10 cellular contexts compared by ENCODE assay signal in the genomic region with DNA sequence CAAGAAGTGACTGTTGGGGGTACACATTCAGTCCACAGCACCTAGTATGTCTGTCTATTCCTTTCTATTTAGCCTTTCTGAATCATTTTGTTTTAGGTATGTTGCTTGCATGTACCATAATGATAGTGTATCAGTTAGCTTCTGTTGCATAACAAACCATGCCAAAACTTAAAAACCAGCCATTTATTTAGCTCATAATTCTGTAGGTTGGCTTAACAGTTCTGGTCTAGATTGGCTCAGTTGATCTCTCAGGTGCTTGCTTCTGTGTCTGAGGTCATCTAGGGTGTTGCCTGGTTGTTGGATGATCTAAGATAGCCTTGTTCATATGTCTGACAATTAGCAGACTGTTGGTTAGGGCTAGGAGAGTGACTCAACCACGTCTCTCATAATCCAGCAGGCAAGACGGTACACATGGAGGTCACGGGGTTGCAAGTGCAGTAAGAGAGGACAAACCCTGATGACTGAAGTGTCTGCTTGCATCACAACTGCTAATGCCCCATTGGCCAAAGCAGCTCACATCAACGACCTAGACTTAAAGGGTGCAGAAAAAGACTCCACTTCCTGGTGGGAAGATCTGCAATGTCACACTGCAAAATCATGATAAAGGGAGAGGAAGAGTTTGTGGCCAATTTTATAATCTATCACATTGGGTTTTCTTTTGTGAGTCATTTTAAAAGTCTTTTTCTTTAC. TPM values are rescaled to one million over a fixed set of nuclear protein-coding genes. Genes with fewer than 3 reads are reported as not detected.
DNase-seq lines count a peak whose midpoint lies in the region; ATAC-seq lines count a peak whose summit lies in the region.
"Had no signal": no experiment of that assay in that cellular context is flagged by ENCODE, and none has a peak within 500 bp of the region (broad histone marks: within the 10 kb centered on the region; RNA-seq: fewer than 3 reads in every experiment).

No MANE protein-coding gene starts in this region.

- no peaks in the 10 kb centered on the region for H3K36me3 Mint-ChIP-seq in activated T-cell treated with anti-CD3 and anti-CD28 coated beads, Interleukin-2, amount 50 U/mL, for 4 hours (ENCODE audit: insufficient read depth)
- H3K36me3 Mint-ChIP-seq in central memory CD8-positive, alpha-beta T cell (ENCODE audit: insufficient read depth), result peaks cover 2% of the 10 kb centered on the region
- H3K36me3 Mint-ChIP-seq in stimulated activated memory B cell treated with anti-CD40 and anti-IgM and Interleukin-4, amounts not matched to agents 10 μg/mL and 1 μg/mL and 100 μg/mL, for 72 hours, result no peaks in the 10 kb centered on the region

- H3K27ac Mint-ChIP-seq in central memory CD8-positive, alpha-beta T cell (ENCODE audit: low read depth), result no peak overlapping the region
- H3K27ac Mint-ChIP-seq in stimulated activated memory B cell treated with anti-CD40 and anti-IgM and Interleukin-4, amounts not matched to agents 10 μg/mL and 1 μg/mL and 100 μg/mL, for 72 hours, result peak overlapping the region; percentile 36
- H3K27ac Mint-ChIP-seq: nephron had no signal

- peaks cover 5% of the 10 kb centered on the region for H3K4me1 Mint-ChIP-seq in activated T-cell treated with anti-CD3 and anti-CD28 coated beads, Interleukin-2, amount 50 U/mL, for 4 hours (ENCODE audit: low read depth)
- no peaks in the 10 kb centered on the region for H3K4me1 Mint-ChIP-seq in central memory CD8-positive, alpha-beta T cell
- H3K4me1 Mint-ChIP-seq in stimulated activated memory B cell treated with anti-CD40 and anti-IgM and Interleukin-4, amounts not matched to agents 10 μg/mL and 1 μg/mL and 100 μg/mL, for 72 hours, result peaks cover 17% of the 10 kb centered on the region
- H3K4me1 Mint-ChIP-seq: nephron had no signal

- no peaks in the 10 kb centered on the region for H3K9me3 Mint-ChIP-seq in activated T-cell treated with anti-CD3 and anti-CD28 coated beads, Interleukin-2, amount 50 U/mL, for 4 hours
- no peaks in the 10 kb centered on the region for H3K9me3 Mint-ChIP-seq in central memory CD8-positive, alpha-beta T cell
- H3K9me3 Mint-ChIP-seq in stimulated activated memory B cell treated with anti-CD40 and anti-IgM and Interleukin-4, amounts not matched to agents 10 μg/mL and 1 μg/mL and 100 μg/mL, for 72 hours, result no peaks in the 10 kb centered on the region
- H3K9me3 Mint-ChIP-seq: nephron had no signal

- intact Hi-C loops in head of caudate nucleus (cut with DNase I), result no loop called here

- no peak for DNase-seq in activated T-cell treated with anti-CD3 and anti-CD28 coated beads, Interleukin-2, amount 50 U/mL, for 4 hours
- DNase-seq in activated T-cell treated with anti-CD3 and anti-CD28 coated beads, Interleukin-2, amount 50 U/mL, for 1 hour, result no peak
- DNase-seq in NCI-H69 (lab: John Stamatoyannopoulos, UW), result peak; percentile 2
- no peak for DNase-seq in central memory CD8-positive, alpha-beta T cell (ENCODE audit: low spot score in 2 of 2)
- DNase-seq in head of caudate nucleus, result no peak
- no peak for DNase-seq in globus pallidus (ENCODE audit: low spot score)
- DNase-seq: esophagus squamous epithelium had no signal

- peaks cover 6% of the 10 kb centered on the region for H3K27me3 Mint-ChIP-seq in activated T-cell treated with anti-CD3 and anti-CD28 coated beads, Interleukin-2, amount 50 U/mL, for 4 hours (ENCODE audit: low read depth)
- H3K27me3 Mint-ChIP-seq in central memory CD8-positive, alpha-beta T cell, result peaks cover 26% of the 10 kb centered on the region
- H3K27me3 Mint-ChIP-seq in stimulated activated memory B cell treated with anti-CD40 and anti-IgM and Interleukin-4, amounts not matched to agents 10 μg/mL and 1 μg/mL and 100 μg/mL, for 72 hours, result no peaks in the 10 kb centered on the region

- ATAC-seq in activated T-cell treated with anti-CD3 and anti-CD28 coated beads, Interleukin-2, amount 50 U/mL, for 4 hours, result peak; percentile 47 to 56
- ATAC-seq in central memory CD8-positive, alpha-beta T cell (replicated peaks; ENCODE audit: extremely low read depth, poor library complexity, severe bottlenecking), result peak; percentile 59
- peak; percentile 77 for ATAC-seq in stimulated activated memory B cell treated with anti-CD40 and anti-IgM and Interleukin-4, amounts not matched to agents 10 μg/mL and 1 μg/mL and 100 μg/mL, for 72 hours
- no peak for ATAC-seq in GM18519 (IDR thresholded peaks at IDR 0.05; ENCODE audit: low FRiP score, unreplicated experiment)

- no peak overlapping the region for H3K4me3 Mint-ChIP-seq in activated T-cell treated with anti-CD3 and anti-CD28 coated beads, Interleukin-2, amount 50 U/mL, for 4 hours
- no peak overlapping the region for H3K4me3 Mint-ChIP-seq in central memory CD8-positive, alpha-beta T cell
- no peak overlapping the region for H3K4me3 Mint-ChIP-seq in stimulated activated memory B cell treated with anti-CD40 and anti-IgM and Interleukin-4, amounts not matched to agents 10 μg/mL and 1 μg/mL and 100 μg/mL, for 72 hours
- H3K4me3 Mint-ChIP-seq: nephron had no signal

RNA-seq across cellular contexts. Expression of gene PDCD6IP, which starts 6.8 kb away (rescaled TPM):
- 100 to 1,000 TPM; 167 to 177 (median 172) TPM for total RNA-seq in activated T-cell treated with anti-CD3 and anti-CD28 coated beads, Interleukin-2, amount 50 U/mL, for 4 hours
